ENCODE assay signal across 13 cellular contexts in the genomic region with DNA sequence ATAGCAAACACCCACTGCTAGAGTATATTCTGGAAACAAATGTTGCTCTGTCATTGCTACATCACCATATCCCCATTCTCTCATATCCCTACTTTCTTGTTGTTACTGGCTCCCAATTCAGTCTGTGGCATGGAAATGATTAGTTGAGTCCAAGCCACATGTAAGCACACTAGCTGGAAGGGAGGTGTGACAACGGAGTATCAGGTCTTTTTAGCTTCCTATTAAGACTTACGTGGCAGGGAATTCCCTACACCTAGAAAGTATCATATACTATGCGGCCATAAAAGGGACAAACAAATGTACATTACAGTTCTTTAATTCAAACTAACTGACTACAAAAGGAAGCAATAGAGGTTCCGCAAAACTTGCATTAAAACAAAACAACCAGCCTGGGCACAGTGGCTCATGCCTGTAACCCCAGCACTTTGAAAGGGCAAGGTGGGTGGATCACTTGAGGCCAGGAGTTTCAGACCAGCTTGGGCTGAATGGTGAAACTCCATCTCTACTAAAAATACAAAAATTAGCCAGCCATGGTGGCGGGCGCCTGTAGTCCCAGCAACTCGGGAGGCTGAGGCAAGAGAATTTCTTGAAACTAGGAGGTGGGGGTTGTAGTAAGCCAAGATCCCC. TPM values are rescaled to one million over a fixed set of nuclear protein-coding genes. Genes with fewer than 3 reads are reported as not detected.
DNase-seq lines count a peak whose midpoint lies in the region; ATAC-seq and TF ChIP-seq lines count a peak whose summit lies in the region.
"Had no signal": no experiment of that assay in that cellular context is flagged by ENCODE, and none has a peak within 500 bp of the region (broad histone marks: within the 10 kb centered on the region; RNA-seq: fewer than 3 reads in every experiment).

No MANE protein-coding gene starts in this region.

- TF ChIP-seq CTCF in GM12864 (IDR thresholded peaks at IDR 0.05; ENCODE audit: low read depth, low read length, missing control alignments), result no peak
- TF ChIP-seq CTCF in WTC11 (IDR thresholded peaks at IDR 0.05), result no peak
- TF ChIP-seq CTCF in fibroblast of the aortic adventitia (IDR thresholded peaks at IDR 0.05; ENCODE audit: insufficient read depth, low read length), result no peak

- ATAC-seq in WTC11 (no peak), GM19452 (IDR thresholded peaks at IDR 0.05; ENCODE audit: unreplicated experiment) (no peak)
- ATAC-seq in stimulated activated naive B cell treated with anti-CD40 and anti-IgM and Interleukin-4, amounts not matched to agents 10 μg/mL and 1 μg/mL and 100 μg/mL, for 72 hours (replicated peaks), result peak; percentile 82 to 88

- peak overlapping the region; percentile 41; the same call in 1 of the 2 replicates for H3K27ac Mint-ChIP-seq in WTC11
- H3K27ac Mint-ChIP-seq in stimulated activated naive B cell treated with anti-CD40 and anti-IgM and Interleukin-4, amounts not matched to agents 10 μg/mL and 1 μg/mL and 100 μg/mL, for 72 hours, result no peak overlapping the region
- H3K27ac Mint-ChIP-seq: B cell; CD4-positive, alpha-beta memory T cell had no signal

- DNase-seq in GM12864 (ENCODE audit: low read depth) (peak; percentile 43), WTC11 (ENCODE audit: low spot score) (no peak), fibroblast of the aortic adventitia (ENCODE audit: low read depth) (peak; percentile 7), NCI-H128 (lab: John Stamatoyannopoulos, UW; ENCODE audit: unreplicated experiment) (no peak), NCI-H2196 (lab: John Stamatoyannopoulos, UW; ENCODE audit: unreplicated experiment) (no peak)
- peak; percentile 6 for DNase-seq in stimulated activated naive B cell treated with anti-CD40 and anti-IgM and Interleukin-4, amounts not matched to agents 10 μg/mL and 1 μg/mL and 100 μg/mL, for 72 hours
- DNase-seq: C1 segment of cervical spinal cord; CD4-positive, alpha-beta memory T cell; DMS79; GOT3; H9 had no signal

- H3K36me3 Mint-ChIP-seq in WTC11, result peaks cover 3% of the 10 kb centered on the region
- H3K36me3 Mint-ChIP-seq in stimulated activated naive B cell treated with anti-CD40 and anti-IgM and Interleukin-4, amounts not matched to agents 10 μg/mL and 1 μg/mL and 100 μg/mL, for 72 hours, result peaks cover 16 to 31% of the 10 kb centered on the region in 2 donors

- no peak overlapping the region for H3K4me3 Mint-ChIP-seq in WTC11
- peak overlapping the region in 1 of 2 donors; percentile 1 for H3K4me3 Mint-ChIP-seq in stimulated activated naive B cell treated with anti-CD40 and anti-IgM and Interleukin-4, amounts not matched to agents 10 μg/mL and 1 μg/mL and 100 μg/mL, for 72 hours
- H3K4me3 Mint-ChIP-seq: B cell; CD4-positive, alpha-beta memory T cell; H9 had no signal

- POLR2A ChIA-PET in WTC11 (lab: Charles Lee), result no interaction called here

- no peaks in the 10 kb centered on the region for H3K4me1 Mint-ChIP-seq in WTC11
- H3K4me1 Mint-ChIP-seq in stimulated activated naive B cell treated with anti-CD40 and anti-IgM and Interleukin-4, amounts not matched to agents 10 μg/mL and 1 μg/mL and 100 μg/mL, for 72 hours, result peaks cover 9 to 30% of the 10 kb centered on the region in 2 donors
- H3K4me1 Mint-ChIP-seq: B cell, H9 had no signal

- no peaks in the 10 kb centered on the region for H3K9me3 Mint-ChIP-seq in WTC11
- no peaks in the 10 kb centered on the region for H3K9me3 Mint-ChIP-seq in stimulated activated naive B cell treated with anti-CD40 and anti-IgM and Interleukin-4, amounts not matched to agents 10 μg/mL and 1 μg/mL and 100 μg/mL, for 72 hours
- H3K9me3 Mint-ChIP-seq: CD4-positive, alpha-beta memory T cell; H9 had no signal

- CTCF ChIA-PET in WTC11 (lab: Charles Lee), result interaction anchor here (2.0 kb wide), 1 partner anchor 48 kb away, joined by 4 read pairs; a partner anchor contains a TSS

- H3K4me3 ChIP-seq in GM12864 (ENCODE audit: low read depth, low read length), result no peak overlapping the region
- H3K4me3 ChIP-seq in fibroblast of the aortic adventitia (ENCODE audit: low read depth, low read length), result no peak overlapping the region

- H3K27me3 Mint-ChIP-seq in WTC11 (ENCODE audit: low read depth), result no peaks in the 10 kb centered on the region
- no peaks in the 10 kb centered on the region for H3K27me3 Mint-ChIP-seq in stimulated activated naive B cell treated with anti-CD40 and anti-IgM and Interleukin-4, amounts not matched to agents 10 μg/mL and 1 μg/mL and 100 μg/mL, for 72 hours
- H3K27me3 Mint-ChIP-seq: B cell; CD4-positive, alpha-beta memory T cell had no signal

TF ChIP-seq in WTC11, 78 proteins besides CTCF, POLR2A, EP300 and RAD21:
- TF ChIP-seq, protein P1, sequence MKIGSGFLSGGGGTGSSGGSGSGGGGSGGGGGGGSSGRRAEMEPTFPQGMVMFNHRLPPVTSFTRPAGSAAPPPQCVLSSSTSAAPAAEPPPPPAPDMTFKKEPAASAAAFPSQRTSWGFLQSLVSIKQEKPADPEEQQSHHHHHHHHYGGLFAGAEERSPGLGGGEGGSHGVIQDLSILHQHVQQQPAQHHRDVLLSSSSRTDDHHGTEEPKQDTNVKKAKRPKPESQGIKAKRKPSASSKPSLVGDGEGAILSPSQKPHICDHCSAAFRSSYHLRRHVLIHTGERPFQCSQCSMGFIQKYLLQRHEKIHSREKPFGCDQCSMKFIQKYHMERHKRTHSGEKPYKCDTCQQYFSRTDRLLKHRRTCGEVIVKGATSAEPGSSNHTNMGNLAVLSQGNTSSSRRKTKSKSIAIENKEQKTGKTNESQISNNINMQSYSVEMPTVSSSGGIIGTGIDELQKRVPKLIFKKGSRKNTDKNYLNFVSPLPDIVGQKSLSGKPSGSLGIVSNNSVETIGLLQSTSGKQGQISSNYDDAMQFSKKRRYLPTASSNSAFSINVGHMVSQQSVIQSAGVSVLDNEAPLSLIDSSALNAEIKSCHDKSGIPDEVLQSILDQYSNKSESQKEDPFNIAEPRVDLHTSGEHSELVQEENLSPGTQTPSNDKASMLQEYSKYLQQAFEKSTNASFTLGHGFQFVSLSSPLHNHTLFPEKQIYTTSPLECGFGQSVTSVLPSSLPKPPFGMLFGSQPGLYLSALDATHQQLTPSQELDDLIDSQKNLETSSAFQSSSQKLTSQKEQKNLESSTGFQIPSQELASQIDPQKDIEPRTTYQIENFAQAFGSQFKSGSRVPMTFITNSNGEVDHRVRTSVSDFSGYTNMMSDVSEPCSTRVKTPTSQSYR (CRISPR knock-in tag; IDR thresholded peaks at IDR 0.05), result no peak
- TF ChIP-seq FOXP1 (CRISPR knock-in tag; IDR thresholded peaks at IDR 0.05; ENCODE audit: borderline replicate concordance) (no peak), RORB (CRISPR knock-in tag; IDR thresholded peaks at IDR 0.05) (no peak), JUN (CRISPR knock-in tag; IDR thresholded peaks at IDR 0.05) (no peak), NFE2L1 (CRISPR knock-in tag; IDR thresholded peaks at IDR 0.05) (no peak), IRF2 (CRISPR knock-in tag; IDR thresholded peaks at IDR 0.05; ENCODE audit: borderline replicate concordance, low read depth) (no peak), TEAD4 (CRISPR knock-in tag; IDR thresholded peaks at IDR 0.05) (no peak)
- TF ChIP-seq, protein P2, sequence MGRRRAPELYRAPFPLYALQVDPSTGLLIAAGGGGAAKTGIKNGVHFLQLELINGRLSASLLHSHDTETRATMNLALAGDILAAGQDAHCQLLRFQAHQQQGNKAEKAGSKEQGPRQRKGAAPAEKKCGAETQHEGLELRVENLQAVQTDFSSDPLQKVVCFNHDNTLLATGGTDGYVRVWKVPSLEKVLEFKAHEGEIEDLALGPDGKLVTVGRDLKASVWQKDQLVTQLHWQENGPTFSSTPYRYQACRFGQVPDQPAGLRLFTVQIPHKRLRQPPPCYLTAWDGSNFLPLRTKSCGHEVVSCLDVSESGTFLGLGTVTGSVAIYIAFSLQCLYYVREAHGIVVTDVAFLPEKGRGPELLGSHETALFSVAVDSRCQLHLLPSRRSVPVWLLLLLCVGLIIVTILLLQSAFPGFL (CRISPR knock-in tag; IDR thresholded peaks at IDR 0.05; ENCODE audit: borderline replicate concordance), result no peak
- TF ChIP-seq, protein P3, sequence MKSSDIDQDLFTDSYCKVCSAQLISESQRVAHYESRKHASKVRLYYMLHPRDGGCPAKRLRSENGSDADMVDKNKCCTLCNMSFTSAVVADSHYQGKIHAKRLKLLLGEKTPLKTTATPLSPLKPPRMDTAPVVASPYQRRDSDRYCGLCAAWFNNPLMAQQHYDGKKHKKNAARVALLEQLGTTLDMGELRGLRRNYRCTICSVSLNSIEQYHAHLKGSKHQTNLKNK (CRISPR knock-in tag; IDR thresholded peaks at IDR 0.05), result no peak
- TF ChIP-seq, protein P4, sequence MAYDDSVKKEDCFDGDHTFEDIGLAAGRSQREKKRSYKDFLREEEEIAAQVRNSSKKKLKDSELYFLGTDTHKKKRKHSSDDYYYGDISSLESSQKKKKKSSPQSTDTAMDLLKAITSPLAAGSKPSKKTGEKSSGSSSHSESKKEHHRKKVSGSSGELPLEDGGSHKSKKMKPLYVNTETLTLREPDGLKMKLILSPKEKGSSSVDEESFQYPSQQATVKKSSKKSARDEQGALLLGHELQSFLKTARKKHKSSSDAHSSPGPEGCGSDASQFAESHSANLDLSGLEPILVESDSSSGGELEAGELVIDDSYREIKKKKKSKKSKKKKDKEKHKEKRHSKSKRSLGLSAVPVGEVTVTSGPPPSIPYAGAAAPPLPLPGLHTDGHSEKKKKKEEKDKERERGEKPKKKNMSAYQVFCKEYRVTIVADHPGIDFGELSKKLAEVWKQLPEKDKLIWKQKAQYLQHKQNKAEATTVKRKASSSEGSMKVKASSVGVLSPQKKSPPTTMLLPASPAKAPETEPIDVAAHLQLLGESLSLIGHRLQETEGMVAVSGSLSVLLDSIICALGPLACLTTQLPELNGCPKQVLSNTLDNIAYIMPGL (CRISPR knock-in tag; IDR thresholded peaks at IDR 0.05), result no peak

RNA-seq across cellular contexts. Expression of a gene that starts 48.6 kb away (rescaled TPM):
- total RNA-seq in WTC11 (2021) (16.3 to 17.3 TPM (median 17.2 TPM) in 3 replicates), fibroblast of the aortic adventitia (ENCODE audit: low replicate concordance) (34.7 and 57.8 TPM in 2 replicates)

RNA-seq across cellular contexts. Expression of a gene that starts 48.8 kb away (rescaled TPM):
- total RNA-seq in WTC11 (2021) (38.8 to 52.3 TPM (median 43.0 TPM) in 3 replicates), fibroblast of the aortic adventitia (ENCODE audit: low replicate concordance) (1.5 and 47.7 TPM in 2 replicates)

Comparison
In these comparisons a context has a peak if more than half of its experiments do, and no peak if none do; other contexts are left out.
1. DNase-seq: peak in GM12864 (single experiment), fibroblast of the aortic adventitia (single experiment) and stimulated activated naive B cell treated with anti-CD40 and anti-IgM and Interleukin-4, amounts not matched to agents 10 μg/mL and 1 μg/mL and 100 μg/mL, for 72 hours (single experiment); none in WTC11 (single experiment), NCI-H128 (single experiment) and NCI-H2196 (single experiment).
2. ATAC-seq: peak in stimulated activated naive B cell treated with anti-CD40 and anti-IgM and Interleukin-4, amounts not matched to agents 10 μg/mL and 1 μg/mL and 100 μg/mL, for 72 hours (2 of 2); none in WTC11 (single experiment) and GM19452 (single experiment).